Comparison of ENCODE assay signal across 31 cellular contexts in the genomic region with DNA sequence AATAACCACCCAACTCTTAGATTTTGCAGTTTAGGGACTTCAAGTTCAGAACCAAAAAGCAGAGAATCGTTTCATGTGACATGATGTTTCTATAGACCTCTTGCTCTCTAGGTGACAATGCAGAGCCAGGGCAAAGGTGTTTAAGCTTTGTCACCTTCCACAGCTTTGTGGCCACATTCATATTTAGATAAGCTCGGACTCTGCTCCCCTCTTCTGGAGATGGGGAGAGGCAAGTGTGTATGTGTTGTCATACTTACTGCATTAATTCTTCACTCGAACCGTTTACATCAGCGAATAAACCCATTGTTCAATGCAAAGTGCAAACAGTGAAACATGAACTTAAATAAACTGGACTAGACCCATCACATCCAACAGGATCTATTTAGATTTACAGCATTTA. TPM values are rescaled to one million over a fixed set of nuclear protein-coding genes. Genes with fewer than 3 reads are reported as not detected.
"Had no signal": no experiment of that assay in that cellular context is flagged by ENCODE, and none has a peak within 500 bp of the region (broad histone marks: within the 10 kb centered on the region; RNA-seq: fewer than 3 reads in every experiment).

No MANE protein-coding gene starts in this region.

- H3K9me3 ChIP-seq: left ventricle myocardium inferior, stomach, suprapubic skin, tibial nerve, vagina had no signal

- H3K4me1 ChIP-seq: left ventricle myocardium inferior, stomach, tibial nerve, vagina had no signal

- ATAC-seq: activated T-cell treated with anti-CD3 and anti-CD28 coated beads, Interleukin-2, amount 50 U/mL, for 4 hours; esophagus mucosa; natural killer cell; right cardiac atrium; stimulated activated effector memory CD8-positive, alpha-beta T cell treated with anti-CD3 and anti-CD28 coated beads, Interleukin-12 subunit alpha, Interleukin-12 subunit beta, amount 100 ng/mL, for 72 hours had no signal

- FAIRE-seq: astrocyte, endothelial cell of umbilical vein had no signal

- H3K27me3 Mint-ChIP-seq: activated naive CD8-positive, alpha-beta T cell treated with anti-CD3 and anti-CD28 coated beads for 36 hours had no signal

- H3K27ac Mint-ChIP-seq: activated naive CD8-positive, alpha-beta T cell treated with anti-CD3 and anti-CD28 coated beads for 36 hours; activated T-helper 2 cell treated with anti-CD3 and anti-CD28 coated beads, Interferon-gamma antibody, Interleukin-2, Interleukin-4, amounts not matched to agents 10 μg/mL and 5 μg/mL and 100 μg/mL, durations not matched to agents 14 hours and 24 hours and 36 hours; immature natural killer cell; natural killer cell; stimulated activated effector memory CD8-positive, alpha-beta T cell treated with anti-CD3 and anti-CD28 coated beads, Interleukin-12 subunit alpha, Interleukin-12 subunit beta, amount 100 ng/mL, for 72 hours had no signal

- H3K36me3 Mint-ChIP-seq: activated naive CD8-positive, alpha-beta T cell treated with anti-CD3 and anti-CD28 coated beads for 36 hours; immature natural killer cell; natural killer cell; stimulated activated effector memory CD8-positive, alpha-beta T cell treated with anti-CD3 and anti-CD28 coated beads, Interleukin-12 subunit alpha, Interleukin-12 subunit beta, amount 100 ng/mL, for 72 hours had no signal

- DNase-seq: activated CD4-positive, alpha-beta T cell treated with anti-CD3 and anti-CD28 coated beads for 4 hours; activated CD4-positive, alpha-beta T cell treated with anti-CD3 and anti-CD28 coated beads, Interleukin-2, amount 50 U/mL, for 48 hours; activated CD4-positive, CD25-positive, alpha-beta regulatory T cell; activated CD8-positive, alpha-beta memory T cell treated with anti-CD3 and anti-CD28 coated beads, Interleukin-2, amount 50 U/mL, for 48 hours; activated naive CD4-positive, alpha-beta T cell; activated naive CD8-positive, alpha-beta T cell treated with anti-CD3 and anti-CD28 coated beads for 36 hours; activated T-cell treated with anti-CD3 and anti-CD28 coated beads, Interleukin-2, amount 50 U/mL, for 4 hours; central memory CD4-positive, alpha-beta T cell; dermis blood vessel endothelial cell; effector memory CD4-positive, alpha-beta T cell; foreskin melanocyte; immature natural killer cell; kidney glomerular epithelial cell; left ventricle myocardium inferior; mammary epithelial cell; midbrain; natural killer cell; right cardiac atrium; stimulated activated CD4-positive, alpha-beta T cell treated with anti-CD3 and anti-CD28 coated beads, Interleukin-2, amount 100 ng/mL, for 24 hours; stomach; T1000 had no signal

- H3K27ac ChIP-seq: left ventricle myocardium inferior, skin epidermis, stomach, suprapubic skin, vagina had no signal

- H3K9me3 Mint-ChIP-seq: activated naive CD8-positive, alpha-beta T cell treated with anti-CD3 and anti-CD28 coated beads for 36 hours; activated T-cell treated with anti-CD3 and anti-CD28 coated beads, Interleukin-2, amount 50 U/mL, for 4 hours; activated T-helper 2 cell treated with anti-CD3 and anti-CD28 coated beads, Interferon-gamma antibody, Interleukin-2, Interleukin-4, amounts not matched to agents 10 μg/mL and 5 μg/mL and 100 μg/mL, durations not matched to agents 14 hours and 24 hours and 36 hours; natural killer cell; stimulated activated effector memory CD8-positive, alpha-beta T cell treated with anti-CD3 and anti-CD28 coated beads, Interleukin-12 subunit alpha, Interleukin-12 subunit beta, amount 100 ng/mL, for 72 hours had no signal

- H3K4me3 ChIP-seq: left ventricle myocardium inferior, skin epidermis, stomach, suprapubic skin, tibial nerve, vagina had no signal

- H3K27me3 ChIP-seq: stomach, suprapubic skin, tibial nerve, vagina had no signal

- H3K4me3 Mint-ChIP-seq: activated naive CD8-positive, alpha-beta T cell treated with anti-CD3 and anti-CD28 coated beads for 36 hours; activated T-cell treated with anti-CD3 and anti-CD28 coated beads, Interleukin-2, amount 50 U/mL, for 4 hours; immature natural killer cell; natural killer cell; stimulated activated effector memory CD8-positive, alpha-beta T cell treated with anti-CD3 and anti-CD28 coated beads, Interleukin-12 subunit alpha, Interleukin-12 subunit beta, amount 100 ng/mL, for 72 hours had no signal

- H3K4me1 Mint-ChIP-seq: activated naive CD8-positive, alpha-beta T cell treated with anti-CD3 and anti-CD28 coated beads for 36 hours; natural killer cell; stimulated activated effector memory CD8-positive, alpha-beta T cell treated with anti-CD3 and anti-CD28 coated beads, Interleukin-12 subunit alpha, Interleukin-12 subunit beta, amount 100 ng/mL, for 72 hours had no signal

RNA-seq across cellular contexts. Expression of gene ST3GAL6, which starts 33.2 kb away (rescaled TPM):
- total RNA-seq: activated CD8-positive, alpha-beta memory T cell treated with anti-CD3 and anti-CD28 coated beads for 36 hours had no signal
